In the genomic region with DNA sequence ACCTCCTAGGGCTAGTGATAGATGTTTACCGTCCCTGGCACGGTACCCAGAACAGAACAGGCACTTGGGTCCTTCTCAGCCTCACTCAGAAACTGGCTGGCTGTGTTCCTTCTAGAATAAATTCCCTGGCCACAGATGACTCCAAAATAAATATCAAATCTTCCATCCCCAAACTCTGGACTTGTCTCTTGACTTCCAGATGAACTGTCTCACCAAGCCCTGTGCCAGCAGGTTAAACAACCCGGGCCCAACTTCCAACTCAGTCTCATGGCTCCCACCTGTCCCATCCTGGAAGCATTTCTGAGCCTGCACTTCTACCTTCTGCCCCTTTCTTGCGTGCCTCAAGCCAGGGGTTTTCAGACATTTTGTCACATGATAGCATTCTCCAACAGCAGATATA, we compare ENCODE assay signal across 25 cellular contexts.
DNase-seq lines count a peak whose midpoint lies in the region; ATAC-seq, FAIRE-seq and TF ChIP-seq lines count a peak whose summit lies in the region.
"Had no signal": no experiment of that assay in that cellular context is flagged by ENCODE, and none has a peak within 500 bp of the region (broad histone marks: within the 10 kb centered on the region; RNA-seq: fewer than 3 reads in every experiment).

No MANE protein-coding gene starts in this region.

- DNase-seq in right lobe of liver (peak in 2 of 3 donors; percentile 69 to 79), HepG2 (ENCODE audit: low spot score) (no peak), glutamatergic neuron (no peak), osteoblast (ENCODE audit: insufficient read length, low spot score, missing footprints) (peak; percentile 31), SW 1271 (lab: John Stamatoyannopoulos, UW) (no peak), osteocyte (ENCODE audit: extremely low spot score, unreplicated experiment) (no peak)
- DNase-seq in naive thymus-derived CD8-positive, alpha-beta T cell = no peak
- DNase-seq: ACHN; BE2C; C1 segment of cervical spinal cord; CD4-positive, CD25-positive, alpha-beta regulatory T cell; CD8-positive, alpha-beta memory T cell; COR-L47; DMS153; DMS79; GDM1; GOT3; H7; HFFc6; IMR-90 had no signal

- peak; percentile 44 to 75 (median 71) for ATAC-seq in right lobe of liver
- ATAC-seq in HepG2 = no peak
- no peak for ATAC-seq in naive thymus-derived CD8-positive, alpha-beta T cell
- ATAC-seq: HCT116 had no signal

- TF ChIP-seq CTCF in right lobe of liver (IDR thresholded peaks at IDR 0.05) (no peak), HepG2 (CRISPR knock-in tag; IDR thresholded peaks at IDR 0.05) (no peak), glutamatergic neuron (IDR thresholded peaks at IDR 0.05; ENCODE audit: partially characterized antibody, unreplicated experiment) (no peak), osteoblast (IDR thresholded peaks at IDR 0.05; ENCODE audit: extremely low read depth, low read depth, low read length) (no peak), osteocyte (IDR thresholded peaks at IDR 0.05) (no peak)

- H3K9me3 ChIP-seq in right lobe of liver = no peaks in the 10 kb centered on the region
- H3K9me3 ChIP-seq in HepG2 (ENCODE audit: low read length) = no peaks in the 10 kb centered on the region
- H3K9me3 ChIP-seq in osteoblast (ENCODE audit: low read depth, low read length) = no peaks in the 10 kb centered on the region
- H3K9me3 ChIP-seq: BE2C had no signal

- TF ChIP-seq RAD21 in HepG2 (CRISPR knock-in tag; IDR thresholded peaks at IDR 0.05) = no peak

- TF ChIP-seq POLR2A in right lobe of liver (IDR thresholded peaks at IDR 0.05) = no peak
- no peak for TF ChIP-seq POLR2A in HepG2 (IDR thresholded peaks at IDR 0.05; ENCODE audit: insufficient read depth in 1 of 2, low read depth in 2 of 2, low read length in 2 of 2)

- H3K4me3 ChIP-seq in right lobe of liver = no peak overlapping the region
- H3K4me3 ChIP-seq in HepG2 (replicated peaks in 1 of 3; ENCODE audit: insufficient read depth in 1 of 3, low read depth in 2 of 3, low read length in 3 of 3) = no peak overlapping the region
- H3K4me3 ChIP-seq in osteoblast (ENCODE audit: insufficient read depth, low read length) = no peak overlapping the region

- in situ Hi-C loops in HepG2 (cut with HindIII; ENCODE audit: extremely low pct_ligation_motif_present, low pct_unique_long_range_greater_than_20kb) = no loop called here

- no peaks in the 10 kb centered on the region for H3K27me3 ChIP-seq in right lobe of liver
- H3K27me3 ChIP-seq in HepG2 (ENCODE audit: control insufficient read depth in 1 of 2, insufficient read depth in 2 of 2, low read length in 2 of 2) = no peaks in the 10 kb centered on the region
- H3K27me3 ChIP-seq in osteoblast (ENCODE audit: insufficient read depth, low read length) = peaks cover 8% of the 10 kb centered on the region
- H3K27me3 ChIP-seq: BE2C had no signal

- no peak for TF ChIP-seq EP300 in HepG2 (IDR thresholded peaks at IDR 0.05; ENCODE audit: low read depth in 2 of 2, low read length in 2 of 2)
- TF ChIP-seq EP300 in HepG2 (CRISPR knock-in tag; IDR thresholded peaks at IDR 0.05; ENCODE audit: borderline replicate concordance) = no peak

- H4K20me1 ChIP-seq in HepG2 (ENCODE audit: insufficient read depth, low read length) = no peaks in the 10 kb centered on the region
- H4K20me1 ChIP-seq in osteoblast (ENCODE audit: insufficient read depth, low read length) = no peaks in the 10 kb centered on the region

- H3K36me3 Mint-ChIP-seq in glutamatergic neuron (ENCODE audit: unreplicated experiment) (no peaks in the 10 kb centered on the region), osteocyte (ENCODE audit: unreplicated experiment) (no peaks in the 10 kb centered on the region)
- H3K36me3 Mint-ChIP-seq in naive thymus-derived CD8-positive, alpha-beta T cell = no peaks in the 10 kb centered on the region
- H3K36me3 Mint-ChIP-seq: CD4-positive, CD25-positive, alpha-beta regulatory T cell; CD8-positive, alpha-beta memory T cell had no signal

- peak overlapping the region; percentile 21 for H3K4me3 Mint-ChIP-seq in glutamatergic neuron (ENCODE audit: unreplicated experiment)
- no peak overlapping the region for H3K4me3 Mint-ChIP-seq in osteocyte (ENCODE audit: unreplicated experiment)
- H3K4me3 Mint-ChIP-seq in naive thymus-derived CD8-positive, alpha-beta T cell = no peak overlapping the region
- H3K4me3 Mint-ChIP-seq: CD8-positive, alpha-beta memory T cell; HFFc6 had no signal

- peaks cover 9% of the 10 kb centered on the region for H3K9me3 Mint-ChIP-seq in glutamatergic neuron (ENCODE audit: unreplicated experiment)
- peaks cover 5% of the 10 kb centered on the region for H3K9me3 Mint-ChIP-seq in osteocyte (ENCODE audit: unreplicated experiment)
- H3K9me3 Mint-ChIP-seq in naive thymus-derived CD8-positive, alpha-beta T cell = peaks cover 0 to 12% (median 1%) of the 10 kb centered on the region in 9 donors
- H3K9me3 Mint-ChIP-seq: HFFc6 had no signal

- peak overlapping the region in 2 of 3 donors; percentile 29 to 70 for H3K27ac ChIP-seq in right lobe of liver
- H3K27ac ChIP-seq in HepG2 (ENCODE audit: extremely low read length, insufficient read depth, low read length) = no peak overlapping the region
- H3K27ac ChIP-seq in osteoblast (ENCODE audit: low read depth, low read length) = no peak overlapping the region
- H3K27ac ChIP-seq: HL-60 had no signal

- H3K27ac Mint-ChIP-seq in glutamatergic neuron (ENCODE audit: unreplicated experiment) (peak overlapping the region; percentile 53), osteocyte (ENCODE audit: unreplicated experiment) (no peak overlapping the region)
- peak overlapping the region in 1 of 10 donors; percentile 47 for H3K27ac Mint-ChIP-seq in naive thymus-derived CD8-positive, alpha-beta T cell
- H3K27ac Mint-ChIP-seq: CD4-positive, CD25-positive, alpha-beta regulatory T cell; CD8-positive, alpha-beta memory T cell; HFFc6 had no signal

- H3K36me3 ChIP-seq in right lobe of liver (no peaks in the 10 kb centered on the region), HepG2 (replicated peaks in 1 of 2; ENCODE audit: control insufficient read depth in 1 of 2, insufficient read depth in 2 of 2, low read length in 2 of 2) (no peaks in the 10 kb centered on the region), osteoblast (ENCODE audit: insufficient read depth, low read length) (no peaks in the 10 kb centered on the region)
- H3K36me3 ChIP-seq: BE2C had no signal

- H2AFZ ChIP-seq in HepG2 (ENCODE audit: low read length) (no peak overlapping the region), osteoblast (ENCODE audit: low read length) (no peak overlapping the region)

- no TSS peak for BruUV-seq in HepG2 (replicated peaks; lab: Mats Ljungman, UMichigan)

- H3K27me3 Mint-ChIP-seq in glutamatergic neuron (ENCODE audit: unreplicated experiment) (peaks cover 4% of the 10 kb centered on the region), osteocyte (ENCODE audit: unreplicated experiment) (peaks cover 3% of the 10 kb centered on the region)
- H3K27me3 Mint-ChIP-seq in naive thymus-derived CD8-positive, alpha-beta T cell = peaks cover 0 to 15% (median 2%) of the 10 kb centered on the region in 5 donors
- H3K27me3 Mint-ChIP-seq: CD8-positive, alpha-beta memory T cell had no signal

- H3K4me2 ChIP-seq in HepG2 (ENCODE audit: low read depth, low read length) = no peak overlapping the region
- H3K4me2 ChIP-seq in osteoblast (ENCODE audit: insufficient read depth, low read length) = no peak overlapping the region

- POLR2A ChIA-PET in HepG2 (lab: Yijun Ruan, JAX) = no interaction called here
- POLR2A ChIA-PET in naive thymus-derived CD8-positive, alpha-beta T cell (lab: Charles Lee) = no interaction called here

- H3K4me1 Mint-ChIP-seq in glutamatergic neuron (ENCODE audit: low read depth, unreplicated experiment) (peaks cover 50% of the 10 kb centered on the region), osteocyte (ENCODE audit: unreplicated experiment) (peaks cover 38% of the 10 kb centered on the region)
- peaks cover 0 to 1% (median 0%) of the 10 kb centered on the region in 4 donors for H3K4me1 Mint-ChIP-seq in naive thymus-derived CD8-positive, alpha-beta T cell
- H3K4me1 Mint-ChIP-seq: CD4-positive, CD25-positive, alpha-beta regulatory T cell; CD8-positive, alpha-beta memory T cell had no signal

- H3K4me1 ChIP-seq in right lobe of liver (peaks cover 0 to 54% (median 12%) of the 10 kb centered on the region in 4 donors), HepG2 (ENCODE audit: insufficient read depth, low read length) (no peaks in the 10 kb centered on the region), osteoblast (ENCODE audit: insufficient read depth, low read length) (peaks cover 11% of the 10 kb centered on the region)
- H3K4me1 ChIP-seq: BE2C had no signal

- H3K79me2 ChIP-seq in HepG2 (ENCODE audit: insufficient read depth, low read length) (no peaks in the 10 kb centered on the region), osteoblast (ENCODE audit: insufficient read depth, low read length) (no peaks in the 10 kb centered on the region)

- CTCF ChIA-PET in HepG2 (lab: Yijun Ruan, JAX; ENCODE audit: low intra/inter-chr PET ratio, low total read pairs) = no interaction called here

- H3K9ac ChIP-seq in HepG2 (ENCODE audit: insufficient read depth, low read depth, low read length) = no peak overlapping the region

- 29% methylated on average over 2 of the region's 4 CpGs for WGBS in right lobe of liver (ENCODE audit: insufficient coverage, low coverage, low lambda C conversion rate, missing lambda C conversion rate)
- WGBS in HepG2 (ENCODE audit: low lambda C conversion rate) = 44% methylated on average over 3 of the region's 4 CpGs

- FAIRE-seq in HepG2 (lab: Jason Lieb, UNC) = no peak
- FAIRE-seq: A204.1, GM12892, GM18507 had no signal

- intact Hi-C loops in right lobe of liver (cut with DNase I) (no loop called here), HepG2 (cut with micrococcal nuclease; ENCODE audit: unreplicated experiment) (no loop called here)

TF ChIP-seq in HepG2, 621 proteins besides CTCF, POLR2A, EP300 and RAD21 (continues in another document):
- no peak for TF ChIP-seq MAFF (IDR thresholded peaks at IDR 0.05; ENCODE audit: low read depth, low read length)
- no peak for TF ChIP-seq SNAI1 (CRISPR knock-in tag; IDR thresholded peaks at IDR 0.05; ENCODE audit: borderline replicate concordance)
- TF ChIP-seq, protein P1, sequence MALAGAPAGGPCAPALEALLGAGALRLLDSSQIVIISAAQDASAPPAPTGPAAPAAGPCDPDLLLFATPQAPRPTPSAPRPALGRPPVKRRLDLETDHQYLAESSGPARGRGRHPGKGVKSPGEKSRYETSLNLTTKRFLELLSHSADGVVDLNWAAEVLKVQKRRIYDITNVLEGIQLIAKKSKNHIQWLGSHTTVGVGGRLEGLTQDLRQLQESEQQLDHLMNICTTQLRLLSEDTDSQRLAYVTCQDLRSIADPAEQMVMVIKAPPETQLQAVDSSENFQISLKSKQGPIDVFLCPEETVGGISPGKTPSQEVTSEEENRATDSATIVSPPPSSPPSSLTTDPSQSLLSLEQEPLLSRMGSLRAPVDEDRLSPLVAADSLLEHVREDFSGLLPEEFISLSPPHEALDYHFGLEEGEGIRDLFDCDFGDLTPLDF (CRISPR knock-in tag; IDR thresholded peaks at IDR 0.05) = no peak

Comparison
In these comparisons a context has a peak if more than half of its experiments do, and no peak if none do; other contexts are left out.
1. ATAC-seq: peak in right lobe of liver (4 of 4); none in HepG2 (single experiment) and naive thymus-derived CD8-positive, alpha-beta T cell (0 of 2).
2. DNase-seq: peak in right lobe of liver (2 of 3) and osteoblast (single experiment); none in HepG2 (single experiment), glutamatergic neuron (single experiment), SW 1271 (0 of 2), osteocyte (single experiment) and naive thymus-derived CD8-positive, alpha-beta T cell (0 of 10).
3. H3K27ac ChIP-seq: peak in right lobe of liver (2 of 3); none in HepG2 (single experiment) and osteoblast (single experiment).